In genomic region chr5:22567983-22568382, GRCh38 we compare ENCODE assay signal across 23 cellular contexts.
"Had no signal": no experiment of that assay in that cellular context is flagged by ENCODE, and none has a peak within 500 bp of the region (broad histone marks: within the 10 kb centered on the region; RNA-seq: fewer than 3 reads in every experiment).

No MANE protein-coding gene starts in this region.

- H3K79me2 ChIP-seq: parathyroid adenoma had no signal

- H3K27ac ChIP-seq: neural progenitor cell, ovary, parathyroid adenoma, psoas muscle, right lobe of liver, sigmoid colon, stomach, thoracic aorta, thyroid gland, tibial nerve, upper lobe of left lung, vagina had no signal

- H3K27me3 ChIP-seq: neural progenitor cell, ovary, right lobe of liver, sigmoid colon, stomach, thyroid gland, tibial nerve, upper lobe of left lung, vagina had no signal

- H3K4me2 ChIP-seq: neural progenitor cell had no signal

- ATAC-seq: psoas muscle; right cardiac atrium; right lobe of liver; stimulated activated effector memory CD8-positive, alpha-beta T cell treated with anti-CD3 and anti-CD28 coated beads, Interleukin-12 subunit alpha, Interleukin-12 subunit beta, amount 100 ng/mL, for 72 hours; stimulated activated naive B cell treated with anti-CD40 and anti-IgM and Interleukin-4, amounts not matched to agents 10 μg/mL and 1 μg/mL and 100 μg/mL, for 72 hours had no signal

- H3K9me3 ChIP-seq: ovary, psoas muscle, right lobe of liver, sigmoid colon, thoracic aorta, thyroid gland, tibial nerve, upper lobe of left lung, vagina had no signal

- H3K4me1 ChIP-seq: neural progenitor cell, parathyroid adenoma, psoas muscle, right lobe of liver, sigmoid colon, stomach, thyroid gland, tibial nerve, upper lobe of left lung, vagina had no signal

- H3K36me3 ChIP-seq: neural progenitor cell, ovary, right lobe of liver, sigmoid colon, stomach, thoracic aorta, thyroid gland, tibial nerve, upper lobe of left lung, vagina had no signal

- H3K4me3 ChIP-seq: neural progenitor cell, ovary, psoas muscle, right lobe of liver, sigmoid colon, stomach, thoracic aorta, thyroid gland, tibial nerve, upper lobe of left lung, vagina had no signal

- H3K9ac ChIP-seq: neural progenitor cell, parathyroid adenoma had no signal

- DNase-seq: occipital lobe; ovary; posterior cingulate gyrus; psoas muscle; right cardiac atrium; right lobe of liver; sigmoid colon; small intestine; stimulated activated CD4-positive, alpha-beta T cell treated with anti-CD3 and anti-CD28 coated beads, Interleukin-15, amount 100 ng/mL, for 24 hours; stimulated activated CD4-positive, alpha-beta T cell treated with anti-CD3 and anti-CD28 coated beads, Interleukin-2, amount 100 ng/mL, for 24 hours; stimulated activated CD4-positive, alpha-beta T cell treated with anti-CD3 and anti-CD28 coated beads, Interleukin-2, amount 100 ng/mL, for 48 hours; stimulated activated CD4-positive, alpha-beta T cell treated with anti-CD3 and anti-CD28 coated beads, Interleukin-4, amount 100 ng/mL, for 24 hours; stimulated activated naive B cell treated with anti-CD40 and anti-IgM and Interleukin-4, amounts not matched to agents 10 μg/mL and 1 μg/mL and 100 μg/mL, for 72 hours; stimulated activated naive CD4-positive, alpha-beta T cell treated with Interleukin-2 at 50 U/mL for 16 hours; stomach; thyroid gland; upper lobe of left lung had no signal

- H2AFZ ChIP-seq: neural progenitor cell, parathyroid adenoma had no signal
